Comparison of ENCODE assay signal across 13 cellular contexts in the genomic region with DNA sequence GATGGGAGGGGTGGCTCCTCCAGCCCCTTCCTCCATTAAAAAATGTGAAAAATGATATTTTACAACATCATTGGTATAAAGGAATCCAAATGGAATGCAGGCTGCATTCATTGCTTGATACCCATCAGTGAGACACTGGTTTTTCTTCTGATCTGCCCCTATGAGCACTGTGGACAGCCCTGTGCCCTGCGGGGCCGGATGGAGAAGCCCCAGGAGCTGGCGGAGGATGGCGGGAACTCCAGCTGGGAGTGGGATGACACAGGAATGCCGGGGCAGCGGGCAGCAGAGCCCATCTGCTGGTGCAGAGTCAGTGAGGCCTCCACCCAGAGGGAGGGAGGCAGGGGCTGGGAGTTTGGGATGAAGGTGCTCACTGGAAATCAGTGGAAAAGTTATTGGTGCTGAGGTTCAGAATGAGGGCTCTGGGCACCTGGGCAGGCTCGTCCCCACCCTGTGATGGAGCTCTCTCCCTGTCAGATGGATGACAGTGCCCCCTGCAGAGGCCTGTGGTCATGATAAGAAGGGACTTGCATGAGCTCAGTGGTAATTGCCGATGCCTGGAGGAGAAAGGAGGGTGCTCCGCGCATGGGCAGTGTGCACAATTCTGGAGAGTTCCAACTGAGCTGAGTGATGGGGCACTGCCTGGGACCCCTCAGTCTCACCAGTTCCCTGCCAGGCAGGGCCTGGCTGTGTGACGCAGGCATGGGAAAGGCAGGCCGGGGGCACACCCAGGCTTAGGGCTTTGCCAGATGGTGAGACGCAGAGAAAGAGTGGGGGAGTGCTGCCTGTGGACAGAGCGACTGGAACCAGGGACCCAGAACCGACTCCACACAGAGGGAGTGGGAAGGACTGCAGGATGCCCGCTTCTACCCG. TPM values are rescaled to one million over a fixed set of nuclear protein-coding genes. Genes with fewer than 3 reads are reported as not detected.
DNase-seq lines count a peak whose midpoint lies in the region; ATAC-seq lines count a peak whose summit lies in the region.
"Had no signal": no experiment of that assay in that cellular context is flagged by ENCODE, and none has a peak within 500 bp of the region (broad histone marks: within the 10 kb centered on the region; RNA-seq: fewer than 3 reads in every experiment).

No MANE protein-coding gene starts in this region.

- no peaks in the 10 kb centered on the region for H3K9me3 ChIP-seq in GM23248 (ENCODE audit: low read depth)
- H3K9me3 ChIP-seq in HAP-1 = no peaks in the 10 kb centered on the region; the same call in 1 of the 2 replicates

- H3K79me2 ChIP-seq in GM23248 (ENCODE audit: insufficient read depth) = no peaks in the 10 kb centered on the region

- DNase-seq in AG20443 (ENCODE audit: low spot score) (peak; percentile 72), GM23248 (peak; percentile 23), RPMI7951 (ENCODE audit: low read depth) (peak; percentile 81), left kidney (ENCODE audit: low read depth, low spot score) (peak; percentile 69), HAP-1 (ENCODE audit: low spot score in 2 of 2) (no peak), NCI-H510A treated with DMSO at 0.1 percent for 48 hours (lab: John Stamatoyannopoulos, UW) (no peak)
- DNase-seq: activated CD4-positive, alpha-beta T cell treated with anti-CD3 and anti-CD28 coated beads, Interleukin-2, amount 10 ng/mL, durations not matched to agents 24 days and 14 days; activated T-cell treated with anti-CD3 and anti-CD28 coated beads, Interleukin-2, amount 50 U/mL, for 72 hours; glutamatergic neuron; OCI-M1 had no signal

- no peak overlapping the region for H3K27ac ChIP-seq in GM23248

- in situ Hi-C loops in GM23248 (cut with MboI) = no loop called here
- in situ Hi-C loops in HAP-1 (cut with MboI; ENCODE audit: low sequenced_read_pairs) = no loop called here

- no peak overlapping the region for H3K4me3 ChIP-seq in GM23248
- H3K4me3 ChIP-seq in HAP-1 = no peak overlapping the region

- no peak overlapping the region for H2AFZ ChIP-seq in GM23248

- H3K36me3 ChIP-seq in GM23248 (ENCODE audit: low read depth) = no peaks in the 10 kb centered on the region
- H3K36me3 ChIP-seq in HAP-1 (replicated peaks) = no peaks in the 10 kb centered on the region

- H3K4me1 ChIP-seq in GM23248 (ENCODE audit: insufficient read depth) = peaks cover 5% of the 10 kb centered on the region
- H3K4me1 ChIP-seq in HAP-1 = no peaks in the 10 kb centered on the region

- H3K27me3 ChIP-seq in GM23248 (replicated peaks; ENCODE audit: insufficient read depth) = peaks cover 21% of the 10 kb centered on the region
- peaks cover 8% of the 10 kb centered on the region for H3K27me3 ChIP-seq in HAP-1 (ENCODE audit: low read depth)

- H3F3A ChIP-seq in GM23248 (ENCODE audit: insufficient read depth) = no peaks in the 10 kb centered on the region

- no peak overlapping the region for H3K4me2 ChIP-seq in GM23248 (ENCODE audit: unreplicated experiment)

- WGBS in GM23248 (ENCODE audit: low coverage in 1 of 2, low lambda C conversion rate in 2 of 2, missing lambda C conversion rate in 2 of 2), 2 experiments = 75 to 78% methylated on average over 17 of the region's 17 CpGs

- ATAC-seq in HG03457 (IDR thresholded peaks at IDR 0.05; ENCODE audit: unreplicated experiment) (no peak), HG02973 (IDR thresholded peaks at IDR 0.05; ENCODE audit: unreplicated experiment) (no peak)
- ATAC-seq: activated T-cell treated with anti-CD3 and anti-CD28 coated beads, Interleukin-2, amount 50 U/mL, for 72 hours; sciatic nerve had no signal

- H4K20me1 ChIP-seq in GM23248 (ENCODE audit: insufficient read depth) = no peaks in the 10 kb centered on the region

- no peak overlapping the region for H3K9ac ChIP-seq in GM23248

- no peaks in the 10 kb centered on the region for H3K9me2 ChIP-seq in GM23248 (ENCODE audit: insufficient read depth)

RNA-seq across cellular contexts. Expression of a gene that starts 23.2 kb away (rescaled TPM):
- total RNA-seq in GM23248 (2014; rRNA removed; shearing (Covaris generic)) = not detected in 2 replicates
- polyA plus RNA-seq in GM23248 (2016; fragmentation: Nextera tagmentation; extraction: Ambion mirVana) = not detected in 2 replicates
- total RNA-seq in RPMI7951 (2014; rRNA removed; shearing (Covaris generic)) = not detected in 2 replicates
- total RNA-seq: activated CD4-positive, alpha-beta T cell treated with anti-CD3 and anti-CD28 coated beads, Interleukin-2, amount 10 ng/mL, durations not matched to agents 24 days and 14 days; activated T-cell treated with anti-CD3 and anti-CD28 coated beads, Interleukin-2, amount 50 U/mL, for 72 hours had no signal

RNA-seq across cellular contexts. Expression of a gene that starts 59.2 kb away (rescaled TPM):
- not detected in 2 replicates for total RNA-seq in GM23248 (2014; rRNA removed; shearing (Covaris generic))
- polyA plus RNA-seq in GM23248 (2016; fragmentation: Nextera tagmentation; extraction: Ambion mirVana) = not detected in 2 replicates
- not detected in 2 replicates for total RNA-seq in RPMI7951 (2014; rRNA removed; shearing (Covaris generic))
- total RNA-seq: activated CD4-positive, alpha-beta T cell treated with anti-CD3 and anti-CD28 coated beads, Interleukin-2, amount 10 ng/mL, durations not matched to agents 24 days and 14 days; activated T-cell treated with anti-CD3 and anti-CD28 coated beads, Interleukin-2, amount 50 U/mL, for 72 hours had no signal

Comparison
In these comparisons a context has a peak if more than half of its experiments do, and no peak if none do; other contexts are left out.
1. DNase-seq: peak in AG20443 (single experiment), GM23248 (single experiment), RPMI7951 (single experiment) and left kidney (single experiment); none in HAP-1 (0 of 2) and NCI-H510A treated with DMSO at 0.1 percent for 48 hours (single experiment).